In genomic region chr10:12193193-12193592, GRCh38 we compare ENCODE assay signal across 1 cellular context.
TF ChIP-seq lines count a peak whose summit lies in the region.

No MANE protein-coding gene starts in this region.

TF ChIP-seq in IMR-90, 13 proteins besides CTCF, POLR2A, EP300 and RAD21:
- TF ChIP-seq USF2 (IDR thresholded peaks at IDR 0.05; ENCODE audit: low read depth, low read length) (peak; percentile 82), NFE2L2 (IDR thresholded peaks at IDR 0.05; ENCODE audit: low read depth, low read length) (0 out of 2 replicates have a peak, but pooled peaks have one; percentile 18), RCOR1 (IDR thresholded peaks at IDR 0.05; ENCODE audit: insufficient replicate concordance, low read length) (no peak), CEBPB (IDR thresholded peaks at IDR 0.05; ENCODE audit: low read depth, low read length) (peak; percentile 98), SMC3 (IDR thresholded peaks at IDR 0.05; ENCODE audit: low read depth, low read length) (no peak), MAZ (IDR thresholded peaks at IDR 0.05; ENCODE audit: borderline replicate concordance, low read depth, low read length) (no peak), BHLHE40 (IDR thresholded peaks at IDR 0.05; ENCODE audit: low read depth, low read length) (peak; percentile 21; the same call in 1 of the 2 replicates)
